In genomic region chr7:98539865-98540264, GRCh38 we compare ENCODE assay signal across 15 cellular contexts.
"Had no signal": no experiment of that assay in that cellular context is flagged by ENCODE, and none has a peak within 500 bp of the region (broad histone marks: within the 10 kb centered on the region; RNA-seq: fewer than 3 reads in every experiment).

No MANE protein-coding gene starts in this region.

- ATAC-seq: HepG2, PC-3, T-cell had no signal

- DNase-seq: IMR-90, Kasumi-1, MV-4-11, NCI-H1048, NCI-H1436, NCI-H446 treated with DMSO at 0.1 percent for 48 hours, NCI-H82, PC-3, SHP77, SK-N-SH, T-cell had no signal

- H3K4me1 Mint-ChIP-seq: T-cell had no signal

- H3K9me3 ChIP-seq: SK-N-SH had no signal

- H3K9me2 ChIP-seq: SK-N-SH had no signal

- H3K27ac ChIP-seq: KMS-11, RWPE1 had no signal

- H3K4me2 ChIP-seq: KMS-11, SK-N-SH had no signal

- H3K9ac ChIP-seq: KMS-11, SK-N-SH had no signal

- H3K27ac Mint-ChIP-seq: T-cell; T-helper 1 cell treated with Interleukin-12 subunit alpha and Interleukin-12 subunit beta and Interleukin-4 antibody, amounts not matched to agents 30 μg/mL and 1 μg/mL, for 36 hours had no signal

- H3K36me3 Mint-ChIP-seq: T-cell had no signal

- H3K4me3 Mint-ChIP-seq: T-cell; T-helper 1 cell treated with Interleukin-12 subunit alpha and Interleukin-12 subunit beta and Interleukin-4 antibody, amounts not matched to agents 30 μg/mL and 1 μg/mL, for 36 hours had no signal
